9 cellular contexts compared by ENCODE assay signal in the genomic region with DNA sequence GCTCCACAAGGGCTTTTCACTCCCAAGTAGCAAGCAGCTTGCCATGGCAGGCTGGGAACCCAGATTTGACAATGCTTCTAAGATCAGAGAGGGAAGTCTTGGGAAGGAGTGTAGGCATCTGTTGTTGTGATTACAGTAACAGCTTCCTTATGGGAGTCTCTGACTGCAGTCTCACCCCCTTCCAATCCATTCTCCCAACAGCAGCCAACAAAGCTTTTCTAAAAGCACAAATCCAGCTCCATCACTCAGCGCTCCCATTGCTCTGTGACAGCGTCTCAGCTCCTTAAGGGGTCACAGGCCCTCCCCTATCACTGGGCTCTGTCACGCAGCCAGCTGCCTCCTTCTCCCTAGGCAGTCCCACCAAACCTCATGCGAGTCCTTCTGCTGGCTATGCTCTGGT. TPM values are rescaled to one million over a fixed set of nuclear protein-coding genes. Genes with fewer than 3 reads are reported as not detected.
DNase-seq lines count a peak whose midpoint lies in the region; ATAC-seq and TF ChIP-seq lines count a peak whose summit lies in the region.
"Had no signal": no experiment of that assay in that cellular context is flagged by ENCODE, and none has a peak within 500 bp of the region (broad histone marks: within the 10 kb centered on the region; RNA-seq: fewer than 3 reads in every experiment).

No MANE protein-coding gene starts in this region.

- H3K9ac ChIP-seq in adipocyte (ENCODE audit: low read length) (peak overlapping the region; percentile 65), muscle layer of colon (ENCODE audit: low read length) (peak overlapping the region; percentile 37)

- DNase-seq in adipocyte (ENCODE audit: low read depth): peak; percentile 46
- DNase-seq in esophagus squamous epithelium (lab: John Stamatoyannopoulos, UW): no peak
- no peak for DNase-seq in upper lobe of right lung
- no peak for DNase-seq in Kasumi-1 (lab: John Stamatoyannopoulos, UW)
- DNase-seq in inferior parietal cortex (ENCODE audit: extremely low spot score): no peak
- DNase-seq in globus pallidus (ENCODE audit: low spot score): no peak
- DNase-seq: NCI-H748 treated with DMSO at 0.1 percent for 48 hours, T-helper 17 cell had no signal

- H3K4me1 ChIP-seq in adipocyte (ENCODE audit: control insufficient read depth, insufficient read depth, low read length): peaks cover 50% of the 10 kb centered on the region
- H3K4me1 ChIP-seq in esophagus squamous epithelium: peaks cover 11 to 59% (median 26%) of the 10 kb centered on the region in 3 donors
- H3K4me1 ChIP-seq in muscle layer of colon (ENCODE audit: insufficient read depth, low read length): peaks cover 69% of the 10 kb centered on the region
- peaks cover 39% of the 10 kb centered on the region for H3K4me1 ChIP-seq in upper lobe of right lung

- TF ChIP-seq CTCF in esophagus squamous epithelium (IDR thresholded peaks at IDR 0.05): no peak
- no peak for TF ChIP-seq CTCF in upper lobe of right lung (IDR thresholded peaks at IDR 0.05)

- intact Hi-C loops in esophagus squamous epithelium (cut with DNase I) (loop anchor here (10.0 kb wide), 1 partner anchor 58 kb away; no protein-coding TSS in a partner anchor), upper lobe of right lung (cut with DNase I) (no loop called here)

- H3K4me3 ChIP-seq in adipocyte (ENCODE audit: low read length) (no peak overlapping the region), esophagus squamous epithelium (no peak overlapping the region), muscle layer of colon (ENCODE audit: low read depth in 1 of 2, low read length in 2 of 2) (peak overlapping the region in 1 of 2 donors; percentile 5), upper lobe of right lung (no peak overlapping the region)

- TF ChIP-seq POLR2A in esophagus squamous epithelium (IDR thresholded peaks at IDR 0.05): no peak

- no peak for ATAC-seq in upper lobe of right lung
- ATAC-seq: T-helper 17 cell had no signal

- WGBS in esophagus squamous epithelium, 2 donors: 60 to 95% methylated on average over 4 of the region's 4 CpGs

- peaks cover 9% of the 10 kb centered on the region for H3K9me3 ChIP-seq in adipocyte (ENCODE audit: control insufficient read depth, low read length)
- H3K9me3 ChIP-seq in esophagus squamous epithelium: no peaks in the 10 kb centered on the region
- H3K9me3 ChIP-seq in muscle layer of colon (ENCODE audit: low read length): no peaks in the 10 kb centered on the region
- H3K9me3 ChIP-seq in upper lobe of right lung: no peaks in the 10 kb centered on the region

- no peaks in the 10 kb centered on the region for H3K36me3 ChIP-seq in adipocyte (ENCODE audit: control insufficient read depth, insufficient read depth, low read length, severe bottlenecking)
- H3K36me3 ChIP-seq in esophagus squamous epithelium: no peaks in the 10 kb centered on the region
- H3K36me3 ChIP-seq in muscle layer of colon (ENCODE audit: insufficient read depth, low read length): peaks cover 5% of the 10 kb centered on the region
- no peaks in the 10 kb centered on the region for H3K36me3 ChIP-seq in upper lobe of right lung

- H3K27me3 ChIP-seq in adipocyte (replicated peaks; ENCODE audit: control insufficient read depth, insufficient read depth, low read length) (no peaks in the 10 kb centered on the region), esophagus squamous epithelium (peaks cover 0 to 11% (median 0%) of the 10 kb centered on the region in 4 donors), muscle layer of colon (ENCODE audit: control insufficient read depth in 1 of 2, insufficient read depth in 2 of 2, low read length in 2 of 2) (no peaks in the 10 kb centered on the region), upper lobe of right lung (no peaks in the 10 kb centered on the region)

- H3K27ac ChIP-seq in esophagus squamous epithelium: peak overlapping the region; percentile 32 to 85 (median 83)
- peak overlapping the region; percentile 96 for H3K27ac ChIP-seq in muscle layer of colon (ENCODE audit: low read depth, low read length)
- peak overlapping the region; percentile 52 for H3K27ac ChIP-seq in upper lobe of right lung

RNA-seq across cellular contexts. Expression of a gene that starts 7.1 kb away (rescaled TPM):
- total RNA-seq in esophagus squamous epithelium (100 to 1,000 TPM in 2 of 4 donors, 10 to 100 TPM in 2; 26.4 to 135 (median 91.3) TPM), upper lobe of right lung (661 TPM)
